In genomic region chr19:17300992-17301585, GRCh38 we compare ENCODE assay signal across 1 cellular context.
TF ChIP-seq lines count a peak whose summit lies in the region.

No MANE protein-coding gene starts in this region.

TF ChIP-seq in K562, 482 proteins besides CTCF, POLR2A, EP300 and RAD21:
- TF ChIP-seq RBFOX2 (IDR thresholded peaks at IDR 0.05; ENCODE audit: low read depth, low read length) (peak; percentile 14; the same call in 1 of the 2 replicates), CLOCK (CRISPR knock-in tag; IDR thresholded peaks at IDR 0.05; ENCODE audit: borderline replicate concordance) (no peak), ZNF121 (CRISPR knock-in tag; conservative IDR thresholded peaks at IDR 0.05) (no peak), ZBTB33 (CRISPR knock-in tag; IDR thresholded peaks at IDR 0.05) (0 out of 2 replicates have a peak, but pooled peaks have one; percentile 9), POLR2G (IDR thresholded peaks at IDR 0.05; ENCODE audit: low read depth, low read length) (0 out of 2 replicates have a peak, but pooled peaks have one; percentile 14)
